Comparison of ENCODE assay signal across 9 cellular contexts in the genomic region with DNA sequence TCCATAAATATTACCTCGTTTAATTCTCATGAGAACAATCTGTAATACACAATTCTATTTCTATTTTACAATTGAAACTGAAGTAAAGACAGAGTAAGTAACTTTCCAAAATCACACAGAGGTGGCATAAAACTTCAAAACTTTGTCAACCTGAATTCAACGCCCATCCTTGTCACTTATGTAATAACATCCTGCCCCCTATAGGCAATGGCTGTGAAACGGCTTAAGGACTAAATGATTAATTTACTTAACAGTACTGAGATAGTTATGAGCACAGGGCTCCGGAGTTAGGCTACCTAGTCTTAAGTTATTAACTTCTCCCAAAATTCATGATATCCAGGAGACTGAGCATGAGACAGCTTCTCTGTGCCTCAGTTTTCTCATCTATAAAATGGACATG.
DNase-seq lines count a peak whose midpoint lies in the region; ATAC-seq and TF ChIP-seq lines count a peak whose summit lies in the region.
"Had no signal": no experiment of that assay in that cellular context is flagged by ENCODE, and none has a peak within 500 bp of the region (broad histone marks: within the 10 kb centered on the region; RNA-seq: fewer than 3 reads in every experiment).

No MANE protein-coding gene starts in this region.

- H3K4me1 Mint-ChIP-seq in brain (peaks cover 5% of the 10 kb centered on the region), neural progenitor cell (no peaks in the 10 kb centered on the region)

- no peak overlapping the region for H3K4me3 Mint-ChIP-seq in brain
- no peak overlapping the region for H3K4me3 Mint-ChIP-seq in neural progenitor cell
- H3K4me3 Mint-ChIP-seq: IgD-negative memory B cell had no signal

- H3K4me3 ChIP-seq in neural progenitor cell: no peak overlapping the region

- H3K36me3 Mint-ChIP-seq in brain: no peaks in the 10 kb centered on the region
- H3K36me3 Mint-ChIP-seq in neural progenitor cell: no peaks in the 10 kb centered on the region
- H3K36me3 Mint-ChIP-seq: IgD-negative memory B cell had no signal

- H3K9me3 Mint-ChIP-seq in brain (no peaks in the 10 kb centered on the region), neural progenitor cell (no peaks in the 10 kb centered on the region)
- H3K9me3 Mint-ChIP-seq: IgD-negative memory B cell had no signal

- H3K4me1 ChIP-seq in neural progenitor cell: no peaks in the 10 kb centered on the region

- H3K27ac ChIP-seq in neural progenitor cell: no peak overlapping the region

- H2AFZ ChIP-seq in neural progenitor cell (replicated peaks): no peak overlapping the region

- H3K9ac ChIP-seq in neural progenitor cell: no peak overlapping the region

- H3K79me2 ChIP-seq in neural progenitor cell (ENCODE audit: low read depth): no peaks in the 10 kb centered on the region

- H3K27me3 ChIP-seq in neural progenitor cell: no peaks in the 10 kb centered on the region

- no peaks in the 10 kb centered on the region for H3F3A ChIP-seq in neural progenitor cell (ENCODE audit: low read depth)

- peak; percentile 43; the same call in 1 of the 2 replicates for TF ChIP-seq CTCF in GM12874 (IDR thresholded peaks at IDR 0.05; ENCODE audit: insufficient read depth, low read depth, low read length)
- TF ChIP-seq CTCF in brain (conservative IDR thresholded peaks at IDR 0.05): peak; percentile 40 to 52
- TF ChIP-seq CTCF in neural progenitor cell (IDR thresholded peaks at IDR 0.05): peak; percentile 80

- H4K20me1 ChIP-seq in neural progenitor cell (ENCODE audit: low read depth): no peaks in the 10 kb centered on the region

- ATAC-seq in HG02571 (IDR thresholded peaks at IDR 0.05; ENCODE audit: unreplicated experiment) (no peak), GM21360 (IDR thresholded peaks at IDR 0.05; ENCODE audit: unreplicated experiment) (no peak)

- peaks cover 7% of the 10 kb centered on the region for H3K27me3 Mint-ChIP-seq in brain
- H3K27me3 Mint-ChIP-seq in neural progenitor cell (ENCODE audit: insufficient read depth, low read depth): peaks cover 2% of the 10 kb centered on the region

- H3K4me2 ChIP-seq in neural progenitor cell: no peak overlapping the region

- H3K27ac Mint-ChIP-seq in brain (no peak overlapping the region), neural progenitor cell (no peak overlapping the region)
- H3K27ac Mint-ChIP-seq: IgD-negative memory B cell had no signal

- no peaks in the 10 kb centered on the region for H3K36me3 ChIP-seq in neural progenitor cell

- DNase-seq in M059J (ENCODE audit: low read depth) (peak; percentile 39), neural progenitor cell (ENCODE audit: low spot score) (peak; percentile 74), OCI-M2 (lab: John Stamatoyannopoulos, UW; ENCODE audit: unreplicated experiment) (no peak)
- no peak for DNase-seq in activated CD8-positive, alpha-beta memory T cell treated with anti-CD3 and anti-CD28 coated beads for 24 hours

- H3K9me3 ChIP-seq in neural progenitor cell (ENCODE audit: low read depth): no peaks in the 10 kb centered on the region

Comparison
In these comparisons a context has a peak if more than half of its experiments do, and no peak if none do; other contexts are left out.
1. DNase-seq: peak in M059J (single experiment) and neural progenitor cell (single experiment); none in OCI-M2 (single experiment) and activated CD8-positive, alpha-beta memory T cell treated with anti-CD3 and anti-CD28 coated beads for 24 hours (single experiment).
2. Peak in every context shown above with its lines, with median percentiles within 50 percentile points of each other: CTCF ChIP-seq.